Comparison of ENCODE assay signal across 9 cellular contexts in the genomic region with DNA sequence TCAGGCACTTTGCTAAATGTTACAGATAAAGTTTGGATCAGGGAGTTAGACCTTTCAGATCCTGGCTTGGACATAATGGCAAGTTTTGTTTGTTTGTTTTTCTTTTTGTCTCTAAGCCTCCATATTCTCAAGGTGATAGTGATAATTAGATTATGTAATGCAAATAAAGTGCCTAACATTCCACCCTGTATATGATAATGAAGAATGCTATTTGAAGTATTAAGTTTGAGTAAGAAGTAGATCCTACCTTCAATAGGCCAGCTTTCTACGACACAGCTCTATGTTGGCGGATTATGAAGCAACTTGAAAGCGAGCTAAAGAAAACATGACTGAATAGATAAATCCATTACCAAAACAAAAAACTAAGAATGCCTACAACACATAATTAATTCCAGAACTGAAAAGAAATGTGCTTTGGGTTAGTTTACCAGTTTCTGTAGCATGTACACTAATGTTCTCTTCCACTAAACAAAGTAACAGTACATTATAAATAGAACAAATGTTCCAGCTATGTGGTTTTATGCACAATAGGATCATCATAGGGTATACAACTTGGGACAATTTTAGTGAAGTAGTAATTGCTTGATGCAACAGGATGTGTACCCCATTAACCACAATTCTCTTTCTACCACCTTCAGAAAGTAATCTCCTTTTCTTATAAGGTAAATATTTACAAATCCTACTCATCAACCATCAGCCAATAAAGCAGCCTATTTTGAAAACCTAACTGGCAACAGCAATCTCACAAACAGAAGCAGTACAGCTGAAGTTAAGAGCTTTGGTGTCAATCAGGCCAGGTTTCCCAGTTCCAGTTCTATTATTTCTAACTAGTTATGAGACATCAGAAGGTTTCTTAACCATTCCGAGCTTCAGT. TPM values are rescaled to one million over a fixed set of nuclear protein-coding genes. Genes with fewer than 3 reads are reported as not detected.
DNase-seq lines count a peak whose midpoint lies in the region; ATAC-seq, FAIRE-seq and TF ChIP-seq lines count a peak whose summit lies in the region.
"Had no signal": no experiment of that assay in that cellular context is flagged by ENCODE, and none has a peak within 500 bp of the region (broad histone marks: within the 10 kb centered on the region; RNA-seq: fewer than 3 reads in every experiment).

No MANE protein-coding gene starts in this region.

- peaks cover 3% of the 10 kb centered on the region; the same call in 2 of the 3 replicates for H3K9me3 ChIP-seq in GM12878 (replicated peaks; ENCODE audit: control insufficient read depth, insufficient read depth, low read length)

- H3K4me1 ChIP-seq in ACC112 (ENCODE audit: control insufficient read depth, insufficient read depth, low read length, unreplicated experiment), result peaks cover 20% of the 10 kb centered on the region
- no peaks in the 10 kb centered on the region; the same call in 1 of the 2 replicates for H3K4me1 ChIP-seq in GM12878 (ENCODE audit: control insufficient read depth, insufficient read depth, low read length)

- H3K4me3 Mint-ChIP-seq in HFFc6 (peak overlapping the region; percentile 99), memory B cell (peak overlapping the region; percentile 99)

- H3K79me2 ChIP-seq in ACC112 (ENCODE audit: control insufficient read depth, insufficient read depth, low read length, unreplicated experiment) (peaks cover 58% of the 10 kb centered on the region), GM12878 (ENCODE audit: control insufficient read depth, insufficient read depth, low read length) (peaks cover 47% of the 10 kb centered on the region)

- no peaks in the 10 kb centered on the region for H3K27me3 ChIP-seq in ACC112 (ENCODE audit: insufficient read depth, low read length)
- H3K27me3 ChIP-seq in GM12878 (replicated peaks in 1 of 2; ENCODE audit: control insufficient read depth in 2 of 2, insufficient read depth in 2 of 2, low read length in 1 of 2), result no peaks in the 10 kb centered on the region

- no TSS peak for BruUV-seq in GM12878 (replicated peaks; lab: Mats Ljungman, UMichigan)

- peaks cover 3% of the 10 kb centered on the region; the same call in 1 of the 2 replicates for H3K27me3 Mint-ChIP-seq in HFFc6 (ENCODE audit: insufficient read depth)
- H3K27me3 Mint-ChIP-seq in memory B cell, result no peaks in the 10 kb centered on the region

- CTCF ChIA-PET in GM12878 (lab: Yijun Ruan, JAX), result no interaction called here

- TF ChIP-seq CTCF in HFFc6 (IDR thresholded peaks at IDR 0.05), result no peak
- TF ChIP-seq CTCF in GM12878 (IDR thresholded peaks at IDR 0.05 in 2 of 3, conservative IDR thresholded peaks at IDR 0.05 in 1 of 3; ENCODE audit: control insufficient read depth in 2 of 3, extremely low read depth in 1 of 3, insufficient read depth in 1 of 3, low read depth in 3 of 3, low read length in 3 of 3), result no peak

- in situ Hi-C loops in GM12878 (cut with MboI), result no loop called here

- SMC1A ChIA-PET in GM12878 (lab: Charles Lee; ENCODE audit: uncharacterized antibody, unreplicated experiment), result interaction anchor here (2.1 kb wide), 1 partner anchor 22 kb away, joined by 4 read pairs; no protein-coding TSS in a partner anchor

- peak overlapping the region; percentile 100; the same call in 1 of the 2 replicates for H3K27ac Mint-ChIP-seq in HFFc6
- no peak overlapping the region for H3K27ac Mint-ChIP-seq in memory B cell

- no peaks in the 10 kb centered on the region for H4K20me1 ChIP-seq in GM12878 (ENCODE audit: control insufficient read depth, insufficient read depth)

- H3K4me3 ChIP-seq in ACC112 (ENCODE audit: low read depth, low read length), result peak overlapping the region; percentile 96
- H3K4me3 ChIP-seq in GM12878, result peak overlapping the region; percentile 90

- H3K4me1 Mint-ChIP-seq in HFFc6 (ENCODE audit: low read depth) (peaks cover 14% of the 10 kb centered on the region), memory B cell (peaks cover 19% of the 10 kb centered on the region)

- H3K27ac ChIP-seq in ACC112 (ENCODE audit: low read depth, low read length), result no peak overlapping the region
- H3K27ac ChIP-seq in GM12878 (ENCODE audit: control insufficient read depth, insufficient read depth), result no peak overlapping the region

- H2AFZ ChIP-seq in ACC112 (ENCODE audit: low read length, unreplicated experiment) (no peak overlapping the region), GM12878 (ENCODE audit: control insufficient read depth, low read depth, low read length) (no peak overlapping the region)

- H3K4me2 ChIP-seq in GM12878 (ENCODE audit: control insufficient read depth, insufficient read depth), result peak overlapping the region; percentile 76

- DNase-seq in HFFc6 (no peak), GM12878 (ENCODE audit: low read depth, low spot score) (no peak), memory B cell (ENCODE audit: low spot score in 2 of 2) (no peak), hypothalamus (lab: John Stamatoyannopoulos, UW) (no peak), NCI-H524 (lab: John Stamatoyannopoulos, UW) (no peak), UCSD-AML1 (lab: John Stamatoyannopoulos, UW; ENCODE audit: unreplicated experiment) (no peak)
- DNase-seq: activated CD4-positive, CD25-positive, alpha-beta regulatory T cell treated with anti-CD3 and anti-CD28 coated beads, Interleukin-2, amount 50 U/mL, for 72 hours had no signal

- no peak for ATAC-seq in GM12878
- no peak for ATAC-seq in memory B cell (ENCODE audit: low read depth)
- no peak for ATAC-seq in HG03520 (IDR thresholded peaks at IDR 0.05; ENCODE audit: unreplicated experiment)

- peaks cover 10% of the 10 kb centered on the region; the same call in 1 of the 2 replicates for H3K36me3 ChIP-seq in ACC112 (ENCODE audit: insufficient read depth, low read length)
- H3K36me3 ChIP-seq in GM12878 (ENCODE audit: control insufficient read depth in 2 of 2, insufficient read depth in 2 of 2, low read length in 1 of 2), result peaks cover 0 to 3% of the 10 kb centered on the region in 2 experiments; a peak in 2 of 4 replicates

- FAIRE-seq in GM12878 (lab: Jason Lieb, UNC), result no peak

- POLR2A ChIA-PET in GM12878 (lab: Charles Lee), result no interaction called here

- RAD21 ChIA-PET in GM12878 (lab: Charles Lee; ENCODE audit: unreplicated experiment), result interaction anchor here (0.8 kb wide), 1 partner anchor 22 kb away, joined by 3 read pairs; no protein-coding TSS in a partner anchor

- WGBS in GM12878 (ENCODE audit: insufficient coverage, insufficient replicate concordance, low lambda C conversion rate, missing lambda C conversion rate), result 98% methylated on average over 4 of the region's 4 CpGs

- no peaks in the 10 kb centered on the region for H3K36me3 Mint-ChIP-seq in HFFc6 (ENCODE audit: low read depth)
- peaks cover 18% of the 10 kb centered on the region for H3K36me3 Mint-ChIP-seq in memory B cell

- H3K9ac ChIP-seq in GM12878 (ENCODE audit: control insufficient read depth, insufficient read depth, low read length), result no peak overlapping the region

- H3K9me3 Mint-ChIP-seq in HFFc6, result no peaks in the 10 kb centered on the region
- peaks cover 7% of the 10 kb centered on the region for H3K9me3 Mint-ChIP-seq in memory B cell

- no peak for TF ChIP-seq EP300 in GM12878 (IDR thresholded peaks at IDR 0.05; ENCODE audit: borderline replicate concordance in 1 of 2, control insufficient read depth in 1 of 2, low read depth in 2 of 2, low read length in 2 of 2)

- intact Hi-C loops in GM12878 (cut with micrococcal nuclease; ENCODE audit: unreplicated experiment), result loop anchor here (10.0 kb wide), 1 partner anchor 383 kb away; the partner anchor contains the start of gene SLC25A13

- TF ChIP-seq POLR2A in GM12878 (IDR thresholded peaks at IDR 0.05; ENCODE audit: low read depth, low read length), result no peak

- TF ChIP-seq RAD21 in GM12878 (IDR thresholded peaks at IDR 0.05; ENCODE audit: insufficient read depth, low read depth, low read length), result no peak

TF ChIP-seq in GM12878, 131 proteins besides CTCF, POLR2A, EP300 and RAD21 (continues in another document):
- TF ChIP-seq, protein P1, sequence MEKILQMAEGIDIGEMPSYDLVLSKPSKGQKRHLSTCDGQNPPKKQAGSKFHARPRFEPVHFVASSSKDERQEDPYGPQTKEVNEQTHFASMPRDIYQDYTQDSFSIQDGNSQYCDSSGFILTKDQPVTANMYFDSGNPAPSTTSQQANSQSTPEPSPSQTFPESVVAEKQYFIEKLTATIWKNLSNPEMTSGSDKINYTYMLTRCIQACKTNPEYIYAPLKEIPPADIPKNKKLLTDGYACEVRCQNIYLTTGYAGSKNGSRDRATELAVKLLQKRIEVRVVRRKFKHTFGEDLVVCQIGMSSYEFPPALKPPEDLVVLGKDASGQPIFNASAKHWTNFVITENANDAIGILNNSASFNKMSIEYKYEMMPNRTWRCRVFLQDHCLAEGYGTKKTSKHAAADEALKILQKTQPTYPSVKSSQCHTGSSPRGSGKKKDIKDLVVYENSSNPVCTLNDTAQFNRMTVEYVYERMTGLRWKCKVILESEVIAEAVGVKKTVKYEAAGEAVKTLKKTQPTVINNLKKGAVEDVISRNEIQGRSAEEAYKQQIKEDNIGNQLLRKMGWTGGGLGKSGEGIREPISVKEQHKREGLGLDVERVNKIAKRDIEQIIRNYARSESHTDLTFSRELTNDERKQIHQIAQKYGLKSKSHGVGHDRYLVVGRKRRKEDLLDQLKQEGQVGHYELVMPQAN (conservative IDR thresholded peaks at IDR 0.05), result no peak
- TF ChIP-seq BHLHE40 (IDR thresholded peaks at IDR 0.05; ENCODE audit: borderline replicate concordance in 1 of 2, low read depth in 2 of 2, low read length in 1 of 2), result no peak

RNA-seq across cellular contexts. Expression of gene SEM1, which starts 1.5 kb away (rescaled TPM):
- 10 to 100 TPM; 35.0 to 87.7 (median 45.9) TPM for total RNA-seq in HFFc6 (2021; fragmentation: NEBNext Ultra II Directional; extraction: Animal tissue kit (Norgen Biotek cat#: 25700))
- 44.7 and 47.1 TPM in 2 replicates for total RNA-seq in GM12878 (2013; cell fraction: nucleolus; rRNA removed)
- total RNA-seq in GM12878 (2014; rRNA removed) (89.2 and 160 TPM in 2 replicates), GM12878 (2014; rRNA removed; fragmentation: Illumina TruSeq; extraction: Trizol) (297 and 320 TPM in 2 replicates), GM12878 (2021) (40.2 and 44.6 TPM in 2 replicates)
- 62.0 TPM for polyA plus RNA-seq in GM12878 (2011; ENCODE audit: low read depth)
- polyA plus RNA-seq in GM12878 (2011; rRNA removed) (116 and 158 TPM in 2 replicates), GM12878 (2014; fragmentation: Illumina TruSeq; extraction: Trizol) (153 and 157 TPM in 2 replicates), GM12878 (2014; fragmentation: Nextera tagmentation; extraction: Ambion mirVana) (100 to 1,000 TPM; 504 to 606 TPM), GM12878 (2014; rRNA removed) (322 and 425 TPM in 2 replicates), GM12878 (2016; fragmentation: Nextera tagmentation; extraction: Ambion mirVana) (100 to 1,000 TPM; 414 to 426 TPM)
- polyA plus RNA-seq in GM12878 (2011; cell fraction: cytosol; rRNA removed), result 10.8 and 27.4 TPM in 2 replicates
- 38.3 and 82.1 TPM in 2 replicates for polyA plus RNA-seq in GM12878 (2011; cell fraction: nucleus; rRNA removed)
- 110 and 285 TPM in 2 replicates for polyA plus RNA-seq in GM12878 (2012)
- 22.3 and 24.7 TPM in 2 replicates for polyA minus RNA-seq in GM12878 (2011; rRNA and poly(A)+ RNA removed)
- polyA minus RNA-seq in GM12878 (2011; cell fraction: cytosol; rRNA and poly(A)+ RNA removed), result 7.8 and 19.5 TPM in 2 replicates
- polyA minus RNA-seq in GM12878 (2011; cell fraction: nucleus; rRNA and poly(A)+ RNA removed), result 15.2 and 27.6 TPM in 2 replicates
